Comparison of ENCODE assay signal across 1 cellular context in genomic region chr14:60654303-60654925, GRCh38.
TF ChIP-seq lines count a peak whose summit lies in the region.

No MANE protein-coding gene starts in this region.

TF ChIP-seq in SK-N-SH, 30 proteins besides CTCF, POLR2A, EP300 and RAD21 (continued from another document):
- TF ChIP-seq MXI1 (IDR thresholded peaks at IDR 0.05; ENCODE audit: low read depth, low read length) = no peak
- TF ChIP-seq MEF2A (IDR thresholded peaks at IDR 0.05; ENCODE audit: borderline replicate concordance, low read depth) = peak; percentile 64; the same call in 1 of the 2 replicates
- TF ChIP-seq GATA2 (CRISPR knock-in tag; IDR thresholded peaks at IDR 0.05) = no peak
- peak; percentile 96 for TF ChIP-seq POLR2AphosphoS5 (IDR thresholded peaks at IDR 0.05; ENCODE audit: low read depth, low read length)
- peak; percentile 99 for TF ChIP-seq PBX3 (IDR thresholded peaks at IDR 0.05)
- no peak for TF ChIP-seq RCOR1 (IDR thresholded peaks at IDR 0.05; ENCODE audit: low read length)
- peak; percentile 95 for TF ChIP-seq NFIC (IDR thresholded peaks at IDR 0.05; ENCODE audit: borderline replicate concordance)
- peak; percentile 100 for TF ChIP-seq TCF12 (IDR thresholded peaks at IDR 0.05)
- TF ChIP-seq FOSL2 (IDR thresholded peaks at IDR 0.05; ENCODE audit: borderline replicate concordance, low read depth) = peak; percentile 71; the same call in 1 of the 2 replicates
- TF ChIP-seq, protein P1, sequence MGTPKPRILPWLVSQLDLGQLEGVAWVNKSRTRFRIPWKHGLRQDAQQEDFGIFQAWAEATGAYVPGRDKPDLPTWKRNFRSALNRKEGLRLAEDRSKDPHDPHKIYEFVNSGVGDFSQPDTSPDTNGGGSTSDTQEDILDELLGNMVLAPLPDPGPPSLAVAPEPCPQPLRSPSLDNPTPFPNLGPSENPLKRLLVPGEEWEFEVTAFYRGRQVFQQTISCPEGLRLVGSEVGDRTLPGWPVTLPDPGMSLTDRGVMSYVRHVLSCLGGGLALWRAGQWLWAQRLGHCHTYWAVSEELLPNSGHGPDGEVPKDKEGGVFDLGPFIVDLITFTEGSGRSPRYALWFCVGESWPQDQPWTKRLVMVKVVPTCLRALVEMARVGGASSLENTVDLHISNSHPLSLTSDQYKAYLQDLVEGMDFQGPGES (IDR thresholded peaks at IDR 0.05; ENCODE audit: low read depth, low read length) = no peak
- TF ChIP-seq CHD2 (IDR thresholded peaks at IDR 0.05; ENCODE audit: low read length, partially characterized antibody) = no peak
- TF ChIP-seq TEAD4 (IDR thresholded peaks at IDR 0.05; ENCODE audit: borderline replicate concordance, insufficient read depth) = peak; percentile 94
- TF ChIP-seq RXRA (IDR thresholded peaks at IDR 0.05; ENCODE audit: borderline replicate concordance, low read depth) = peak; percentile 84; the same call in 1 of the 2 replicates
- TF ChIP-seq USF2 (IDR thresholded peaks at IDR 0.05; ENCODE audit: borderline replicate concordance, low read depth, low read length) = no peak
- TF ChIP-seq FOXM1 (IDR thresholded peaks at IDR 0.05; ENCODE audit: low read depth) = peak; percentile 88
- no peak for TF ChIP-seq GABPA (IDR thresholded peaks at IDR 0.05; ENCODE audit: low read depth)
- no peak for TF ChIP-seq FOXJ3 (CRISPR knock-in tag; IDR thresholded peaks at IDR 0.05)
- TF ChIP-seq EZH2phosphoT487 (IDR thresholded peaks at IDR 0.05; ENCODE audit: borderline replicate concordance, low read depth) = no peak
- TF ChIP-seq SMC3 (IDR thresholded peaks at IDR 0.05; ENCODE audit: low read depth, low read length) = no peak
- TF ChIP-seq JUND (IDR thresholded peaks at IDR 0.05) = peak; percentile 94
- no peak for TF ChIP-seq ELF1 (IDR thresholded peaks at IDR 0.05)
- peak; percentile 64; the same call in 1 of the 2 replicates for TF ChIP-seq YY1 (IDR thresholded peaks at IDR 0.05; ENCODE audit: low read depth)
- no peak for TF ChIP-seq RFX5 (IDR thresholded peaks at IDR 0.05; ENCODE audit: low read length)
- TF ChIP-seq NRF1 (IDR thresholded peaks at IDR 0.05; ENCODE audit: low read depth, low read length) = no peak
- TF ChIP-seq MAX (IDR thresholded peaks at IDR 0.05; ENCODE audit: low read depth) = peak; percentile 72; the same call in 1 of the 2 replicates
